Comparison of ENCODE assay signal across 1 cellular context in genomic region chr19:54883228-54883627, GRCh38.
TF ChIP-seq lines count a peak whose summit lies in the region.

No MANE protein-coding gene starts in this region.

TF ChIP-seq in GM23338, 12 proteins besides CTCF, POLR2A, EP300 and RAD21:
- TF ChIP-seq REST (IDR thresholded peaks at IDR 0.05; ENCODE audit: unreplicated experiment) (no peak), EZH2phosphoT487 (IDR thresholded peaks at IDR 0.05; ENCODE audit: unreplicated experiment) (no peak), ZNF331 (CRISPR knock-in tag; IDR thresholded peaks at IDR 0.05; ENCODE audit: low read depth) (no peak), ZNF462 (CRISPR knock-in tag; IDR thresholded peaks at IDR 0.05) (no peak), CREB1 (CRISPR knock-in tag; IDR thresholded peaks at IDR 0.05; ENCODE audit: low read depth) (no peak)
TF ChIP-seq in GM23338: peak in this region for 0.
